ENCODE assay signal across 1 cellular context in the genomic region with DNA sequence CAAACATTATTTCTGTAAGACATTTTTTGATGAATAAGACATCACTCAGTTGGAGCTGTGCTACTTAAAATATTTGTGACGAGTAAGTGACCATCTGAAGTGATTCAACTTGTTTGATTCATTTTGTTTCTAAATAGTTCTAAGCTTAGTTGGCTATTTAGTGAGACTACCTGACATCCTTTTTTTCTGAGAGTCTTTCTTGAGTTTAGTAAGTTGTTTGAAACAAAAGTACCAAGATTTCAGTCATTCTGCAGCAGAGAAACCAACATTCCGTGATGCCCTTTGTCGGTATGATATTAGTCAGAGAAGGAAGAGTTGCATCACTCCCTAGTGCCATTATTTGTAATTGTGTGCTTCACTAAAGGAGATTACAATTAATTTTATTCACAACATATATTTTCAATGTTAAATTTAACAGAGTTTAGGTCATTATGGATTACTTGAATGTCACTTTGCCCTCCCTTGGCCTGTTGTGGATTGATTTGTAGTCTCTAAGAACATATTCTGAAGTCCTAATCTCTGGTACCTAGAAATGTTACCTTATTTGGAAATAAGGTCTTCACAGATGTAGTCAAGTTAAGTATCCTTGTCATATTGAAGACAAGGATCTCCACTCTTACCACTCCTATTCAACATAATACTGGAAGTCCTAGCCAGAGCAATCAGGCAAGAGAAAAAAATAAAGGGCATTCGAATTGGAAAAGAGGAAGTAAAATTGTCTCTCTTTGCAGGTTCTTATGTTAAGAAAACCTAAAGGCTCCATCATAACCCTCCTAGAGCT.
TF ChIP-seq lines count a peak whose summit lies in the region.

No MANE protein-coding gene starts in this region.

TF ChIP-seq in HepG2, 621 proteins besides CTCF, POLR2A, EP300 and RAD21 (continued from another document):
- TF ChIP-seq, protein P1, sequence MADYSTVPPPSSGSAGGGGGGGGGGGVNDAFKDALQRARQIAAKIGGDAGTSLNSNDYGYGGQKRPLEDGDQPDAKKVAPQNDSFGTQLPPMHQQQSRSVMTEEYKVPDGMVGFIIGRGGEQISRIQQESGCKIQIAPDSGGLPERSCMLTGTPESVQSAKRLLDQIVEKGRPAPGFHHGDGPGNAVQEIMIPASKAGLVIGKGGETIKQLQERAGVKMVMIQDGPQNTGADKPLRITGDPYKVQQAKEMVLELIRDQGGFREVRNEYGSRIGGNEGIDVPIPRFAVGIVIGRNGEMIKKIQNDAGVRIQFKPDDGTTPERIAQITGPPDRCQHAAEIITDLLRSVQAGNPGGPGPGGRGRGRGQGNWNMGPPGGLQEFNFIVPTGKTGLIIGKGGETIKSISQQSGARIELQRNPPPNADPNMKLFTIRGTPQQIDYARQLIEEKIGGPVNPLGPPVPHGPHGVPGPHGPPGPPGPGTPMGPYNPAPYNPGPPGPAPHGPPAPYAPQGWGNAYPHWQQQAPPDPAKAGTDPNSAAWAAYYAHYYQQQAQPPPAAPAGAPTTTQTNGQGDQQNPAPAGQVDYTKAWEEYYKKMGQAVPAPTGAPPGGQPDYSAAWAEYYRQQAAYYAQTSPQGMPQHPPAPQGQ (CRISPR knock-in tag; IDR thresholded peaks at IDR 0.05; ENCODE audit: borderline replicate concordance) = no peak
- TF ChIP-seq CEBPB (IDR thresholded peaks at IDR 0.05; ENCODE audit: borderline replicate concordance, low read depth, low read length) = peak; percentile 20; the same call in 1 of the 2 replicates
